In genomic region chr4:101527186-101527585, GRCh38 we compare ENCODE assay signal across 8 cellular contexts.
A peak's percentile ranks its signal among the peaks of the same experiment; 100 is the strongest.
DNase-seq lines count a peak whose midpoint lies in the region; ATAC-seq lines count a peak whose summit lies in the region.

No MANE protein-coding gene starts in this region.

- no peaks in the 10 kb centered on the region for H3K79me1 ChIP-seq in neuronal stem cell (ENCODE audit: low read depth, low read length)

- H3K14ac ChIP-seq in neuronal stem cell (ENCODE audit: low read length): no peak overlapping the region

- CTCF ChIA-PET in activated CD8-positive, alpha-beta T cell treated with anti-CD3 and anti-CD28 coated beads, Interleukin-2, amount 10 ng/mL, durations not matched to agents 7 days and 5 days (lab: Charles Lee): interaction anchor here (1.3 kb wide), 1 partner anchor 69 kb away, joined by 3 read pairs; no protein-coding TSS in a partner anchor

- no peaks in the 10 kb centered on the region for H3K9me2 ChIP-seq in Karpas-422 (replicated peaks; ENCODE audit: insufficient read depth, low read length)

- H3K9me3 Mint-ChIP-seq in activated CD8-positive, alpha-beta T cell treated with anti-CD3 and anti-CD28 coated beads, Interleukin-2, amount 10 ng/mL, durations not matched to agents 7 days and 5 days (ENCODE audit: insufficient read depth): no peaks in the 10 kb centered on the region

- peaks cover 17% of the 10 kb centered on the region for H3K4me1 Mint-ChIP-seq in activated CD8-positive, alpha-beta T cell treated with anti-CD3 and anti-CD28 coated beads, Interleukin-2, amount 10 ng/mL, durations not matched to agents 7 days and 5 days (ENCODE audit: low read depth)

- H4K91ac ChIP-seq in neuronal stem cell (ENCODE audit: low read depth, low read length, poor library complexity): no peak overlapping the region

- H4K8ac ChIP-seq in neuronal stem cell (ENCODE audit: low read depth, low read length): no peak overlapping the region

- no peak overlapping the region for H3K4ac ChIP-seq in neuronal stem cell (ENCODE audit: low read length)

- peak; percentile 76 for DNase-seq in activated CD8-positive, alpha-beta T cell treated with anti-CD3 and anti-CD28 coated beads, Interleukin-2, amount 10 ng/mL, durations not matched to agents 7 days and 5 days
- peak; percentile 39 to 74 (median 44) for DNase-seq in stimulated activated CD4-positive, alpha-beta T cell treated with anti-CD3 and anti-CD28 coated beads, Interleukin-12 subunit alpha, Interleukin-12 subunit beta, amount 100 ng/mL, for 48 hours (ENCODE audit: low read depth in 2 of 3, low spot score in 1 of 3)
- no peak for DNase-seq in NCI-H748 (lab: John Stamatoyannopoulos, UW; ENCODE audit: unreplicated experiment)
- no peak for DNase-seq in neuronal stem cell (ENCODE audit: low spot score)
- no peak for DNase-seq in cardiac septum (ENCODE audit: low spot score)
- no peak for DNase-seq in Karpas-422

- H3K9ac ChIP-seq in neuronal stem cell (ENCODE audit: low read depth, low read length, poor library complexity) (no peak overlapping the region), Karpas-422 (ENCODE audit: low read length) (no peak overlapping the region)

- H3K4me1 ChIP-seq in neuronal stem cell (ENCODE audit: control insufficient read depth in 2 of 2, insufficient read depth in 1 of 2, low read depth in 1 of 2, low read length in 2 of 2) (no peaks in the 10 kb centered on the region), Karpas-422 (ENCODE audit: low read length) (no peaks in the 10 kb centered on the region)

- no peak overlapping the region for H3K4me3 ChIP-seq in neuronal stem cell (ENCODE audit: low read length in 2 of 2)
- H3K4me3 ChIP-seq in Karpas-422 (ENCODE audit: low read length): no peak overlapping the region

- H3K9me3 ChIP-seq in neuronal stem cell (replicated peaks in 1 of 2; ENCODE audit: control insufficient read depth in 2 of 2, insufficient read depth in 1 of 2, low read depth in 1 of 2, low read length in 2 of 2): peaks cover 0 to 4% of the 10 kb centered on the region in 2 donors
- no peaks in the 10 kb centered on the region for H3K9me3 ChIP-seq in Karpas-422 (ENCODE audit: low read length)

- H2BK15ac ChIP-seq in neuronal stem cell (ENCODE audit: low read length): no peak overlapping the region

- H3K36me3 Mint-ChIP-seq in activated CD8-positive, alpha-beta T cell treated with anti-CD3 and anti-CD28 coated beads, Interleukin-2, amount 10 ng/mL, durations not matched to agents 7 days and 5 days (ENCODE audit: low read depth): no peaks in the 10 kb centered on the region

- H4K20me1 ChIP-seq in Karpas-422 (ENCODE audit: insufficient read depth, low read depth, low read length): no peaks in the 10 kb centered on the region

- no peak overlapping the region for H3K18ac ChIP-seq in neuronal stem cell (ENCODE audit: low read length)

- no peaks in the 10 kb centered on the region for H3K79me2 ChIP-seq in Karpas-422 (ENCODE audit: low read length)

- ATAC-seq in GM18520 (IDR thresholded peaks at IDR 0.05; ENCODE audit: unreplicated experiment) (peak; percentile 100), HG03060 (IDR thresholded peaks at IDR 0.05; ENCODE audit: low read depth, unreplicated experiment) (peak; percentile 89)
- ATAC-seq in activated CD8-positive, alpha-beta T cell treated with anti-CD3 and anti-CD28 coated beads, Interleukin-2, amount 10 ng/mL, durations not matched to agents 7 days and 5 days: peak; percentile 99

- H3K36me3 ChIP-seq in neuronal stem cell (replicated peaks in 1 of 2; ENCODE audit: control insufficient read depth in 2 of 2, insufficient read depth in 2 of 2, low read length in 2 of 2) (no peaks in the 10 kb centered on the region), Karpas-422 (ENCODE audit: insufficient read depth, low read length) (no peaks in the 10 kb centered on the region)

- H3K23ac ChIP-seq in neuronal stem cell (ENCODE audit: low read depth, low read length, poor library complexity): no peak overlapping the region

- peaks cover 32% of the 10 kb centered on the region for H3K27me3 Mint-ChIP-seq in activated CD8-positive, alpha-beta T cell treated with anti-CD3 and anti-CD28 coated beads, Interleukin-2, amount 10 ng/mL, durations not matched to agents 7 days and 5 days (ENCODE audit: low read depth)

- no peak overlapping the region for H3K27ac Mint-ChIP-seq in activated CD8-positive, alpha-beta T cell treated with anti-CD3 and anti-CD28 coated beads, Interleukin-2, amount 10 ng/mL, durations not matched to agents 7 days and 5 days

- no peaks in the 10 kb centered on the region for H3K27me3 ChIP-seq in neuronal stem cell (ENCODE audit: control insufficient read depth in 3 of 3, insufficient read depth in 3 of 3, low read depth in 1 of 3, low read length in 3 of 3)
- H3K27me3 ChIP-seq in Karpas-422 (ENCODE audit: low read length): no peaks in the 10 kb centered on the region

- intact Hi-C loops in cardiac septum (cut with DNase I): no loop called here

- WGBS in neuronal stem cell (ENCODE audit: extremely low coverage in 2 of 2, insufficient read length in 2 of 2, insufficient replicate concordance in 1 of 2), 2 donors: no CpG with 5 or more reads among the region's 2 CpGs

- H3K4me2 ChIP-seq in neuronal stem cell (ENCODE audit: insufficient read depth, low read length, poor library complexity, severe bottlenecking) (no peak overlapping the region), Karpas-422 (ENCODE audit: low read depth, low read length, poor library complexity, severe bottlenecking) (no peak overlapping the region)

- H3K27ac ChIP-seq in neuronal stem cell (replicated peaks; ENCODE audit: low read length) (no peak overlapping the region), Karpas-422 (ENCODE audit: low read length) (no peak overlapping the region)

- POLR2A ChIA-PET in activated CD8-positive, alpha-beta T cell treated with anti-CD3 and anti-CD28 coated beads, Interleukin-2, amount 10 ng/mL, durations not matched to agents 7 days and 5 days (lab: Charles Lee): interaction anchor here (1.4 kb wide), 1 partner anchor 180 kb away, joined by 3 read pairs; the partner anchor contains the start of gene PPP3CA

- no peak overlapping the region for H3K4me3 Mint-ChIP-seq in activated CD8-positive, alpha-beta T cell treated with anti-CD3 and anti-CD28 coated beads, Interleukin-2, amount 10 ng/mL, durations not matched to agents 7 days and 5 days

- H2AFZ ChIP-seq in neuronal stem cell (ENCODE audit: low read length) (no peak overlapping the region), Karpas-422 (ENCODE audit: low read length) (no peak overlapping the region)

- no peak overlapping the region for H2BK120ac ChIP-seq in neuronal stem cell (ENCODE audit: low read depth, low read length)

- no peak overlapping the region for H2BK5ac ChIP-seq in neuronal stem cell (ENCODE audit: low read length)

- no peak overlapping the region for H2BK12ac ChIP-seq in neuronal stem cell (ENCODE audit: low read length)

- no peak overlapping the region for H2AK5ac ChIP-seq in neuronal stem cell (ENCODE audit: low read depth, low read length)

Comparison
In these comparisons a context has a peak if more than half of its experiments do, and no peak if none do; other contexts are left out.
1. DNase-seq: peak in activated CD8-positive, alpha-beta T cell treated with anti-CD3 and anti-CD28 coated beads, Interleukin-2, amount 10 ng/mL, durations not matched to agents 7 days and 5 days (single experiment) and stimulated activated CD4-positive, alpha-beta T cell treated with anti-CD3 and anti-CD28 coated beads, Interleukin-12 subunit alpha, Interleukin-12 subunit beta, amount 100 ng/mL, for 48 hours (3 of 3); none in NCI-H748 (single experiment), neuronal stem cell (single experiment), cardiac septum (single experiment) and Karpas-422 (single experiment).
2. Peak in every context shown above with its lines, with median percentiles within 50 percentile points of each other: ATAC-seq.